ENCODE assay signal across 25 cellular contexts in genomic region chr3:124660606-124661005, GRCh38.
"Had no signal": no experiment of that assay in that cellular context is flagged by ENCODE, and none has a peak within 500 bp of the region (broad histone marks: within the 10 kb centered on the region; RNA-seq: fewer than 3 reads in every experiment).

No MANE protein-coding gene starts in this region.

- H3K9me3 ChIP-seq: esophagus muscularis mucosa, gastroesophageal sphincter, left ventricle myocardium inferior, lower lobe of right lung, right atrium auricular region, sigmoid colon, tibial artery, upper lobe of left lung, uterus had no signal

- H3K36me3 Mint-ChIP-seq: memory B cell; stimulated activated effector memory CD8-positive, alpha-beta T cell treated with anti-CD3 and anti-CD28 coated beads, Interleukin-12 subunit alpha, Interleukin-12 subunit beta, amount 100 ng/mL, for 72 hours had no signal

- H3K27me3 Mint-ChIP-seq: memory B cell had no signal

- H3K4me1 ChIP-seq: esophagus muscularis mucosa, gastroesophageal sphincter, lower lobe of right lung, tibial artery, upper lobe of left lung, uterus had no signal

- H3K36me3 ChIP-seq: sigmoid colon, uterus had no signal

- DNase-seq: effector memory CD4-positive, alpha-beta T cell; foreskin fibroblast; glutamatergic neuron; immature natural killer cell; left ventricle myocardium inferior; lower lobe of right lung; sigmoid colon; small intestine; stimulated activated CD4-positive, alpha-beta T cell treated with anti-CD3 and anti-CD28 coated beads, Interleukin-12 subunit alpha, Interleukin-12 subunit beta, amount 100 ng/mL, for 4 hours; stimulated activated CD4-positive, alpha-beta T cell treated with anti-CD3 and anti-CD28 coated beads, Interleukin-2, amount 100 ng/mL, for 48 hours; stimulated activated CD8-positive, alpha-beta memory T cell treated with anti-CD3 and anti-CD28 coated beads, Interleukin-4, amount 100 ng/mL, for 48 hours; tibial artery; upper lobe of left lung; uterus had no signal

- H3K27ac Mint-ChIP-seq: memory B cell; mesothelial cell of epicardium; nephron; stimulated activated effector memory CD8-positive, alpha-beta T cell treated with anti-CD3 and anti-CD28 coated beads, Interleukin-12 subunit alpha, Interleukin-12 subunit beta, amount 100 ng/mL, for 72 hours had no signal

- H3K4me3 ChIP-seq: esophagus muscularis mucosa, gastroesophageal sphincter, left ventricle myocardium inferior, lower lobe of right lung, right atrium auricular region, sigmoid colon, tibial artery, upper lobe of left lung, uterus had no signal

- H3K27ac ChIP-seq: epithelial cell of prostate, esophagus muscularis mucosa, gastroesophageal sphincter, left ventricle myocardium inferior, lower lobe of right lung, right atrium auricular region, sigmoid colon, tibial artery, upper lobe of left lung, uterus had no signal

- H3K4me1 Mint-ChIP-seq: central memory CD8-positive, alpha-beta T cell; memory B cell had no signal

- FAIRE-seq: endometrium, keratinocyte, small intestine had no signal

- H3K4me3 Mint-ChIP-seq: central memory CD8-positive, alpha-beta T cell; immature natural killer cell; memory B cell; mesothelial cell of epicardium; nephron; stimulated activated effector memory CD8-positive, alpha-beta T cell treated with anti-CD3 and anti-CD28 coated beads, Interleukin-12 subunit alpha, Interleukin-12 subunit beta, amount 100 ng/mL, for 72 hours had no signal

- H3K9me3 Mint-ChIP-seq: central memory CD8-positive, alpha-beta T cell; immature natural killer cell; memory B cell; mesothelial cell of epicardium; nephron; stimulated activated effector memory CD8-positive, alpha-beta T cell treated with anti-CD3 and anti-CD28 coated beads, Interleukin-12 subunit alpha, Interleukin-12 subunit beta, amount 100 ng/mL, for 72 hours had no signal

- H3K27me3 ChIP-seq: esophagus muscularis mucosa, gastroesophageal sphincter, right atrium auricular region, sigmoid colon, tibial artery, upper lobe of left lung, uterus had no signal

- ATAC-seq: gastroesophageal sphincter; lower lobe of right lung; stimulated activated effector memory CD8-positive, alpha-beta T cell treated with anti-CD3 and anti-CD28 coated beads, Interleukin-12 subunit alpha, Interleukin-12 subunit beta, amount 100 ng/mL, for 72 hours had no signal
